Comparison of ENCODE assay signal across 20 cellular contexts in the genomic region with DNA sequence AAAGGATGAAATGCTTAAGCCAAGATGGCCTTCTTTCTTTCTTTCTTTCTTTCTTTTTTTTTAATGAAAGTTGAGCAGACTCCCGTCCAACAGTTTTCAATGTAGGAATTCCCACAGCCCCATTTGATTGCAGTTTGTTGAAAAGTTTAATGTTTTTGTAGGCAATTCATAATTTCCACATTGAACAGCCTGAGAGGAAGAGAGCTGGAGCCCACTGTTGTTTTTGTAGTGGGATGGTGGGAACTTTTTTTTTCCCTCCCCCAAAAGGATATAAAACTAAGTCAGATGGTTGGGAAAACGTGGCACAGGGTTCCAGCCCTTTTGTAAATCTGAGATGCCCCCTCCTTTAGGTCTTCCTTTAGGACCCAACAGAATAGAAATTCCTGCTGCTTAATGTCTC.
A peak's percentile ranks its signal among the peaks of the same experiment; 100 is the strongest.
DNase-seq lines count a peak whose midpoint lies in the region; ATAC-seq, FAIRE-seq and TF ChIP-seq lines count a peak whose summit lies in the region.
"Had no signal": no experiment of that assay in that cellular context is flagged by ENCODE, and none has a peak within 500 bp of the region (broad histone marks: within the 10 kb centered on the region; RNA-seq: fewer than 3 reads in every experiment).

No MANE protein-coding gene starts in this region.

- peaks cover 4% of the 10 kb centered on the region; the same call in 1 of the 2 replicates for H4K20me1 ChIP-seq in SK-N-SH (ENCODE audit: insufficient read depth)

- H3F3A ChIP-seq in SK-N-SH (replicated peaks; ENCODE audit: insufficient read depth) = no peaks in the 10 kb centered on the region

- no peaks in the 10 kb centered on the region for H3K9me3 Mint-ChIP-seq in osteocyte (ENCODE audit: unreplicated experiment)
- H3K9me3 Mint-ChIP-seq: CD4-positive, alpha-beta memory T cell; HFFc6; IgD-negative memory B cell had no signal

- peaks cover 7 to 9% of the 10 kb centered on the region in 2 experiments for H3K4me1 ChIP-seq in SK-N-SH (ENCODE audit: control insufficient read depth in 1 of 2, insufficient read depth in 2 of 2, low read depth in 1 of 2, low read length in 1 of 2)
- H3K4me1 ChIP-seq in tibial artery = peaks cover 0 to 89% (median 42%) of the 10 kb centered on the region in 4 donors
- H3K4me1 ChIP-seq in small intestine (ENCODE audit: control insufficient read depth in 2 of 2, insufficient read depth in 1 of 2, low read depth in 1 of 2, low read length in 1 of 2) = peaks cover 2 to 6% of the 10 kb centered on the region in 2 donors
- H3K4me1 ChIP-seq: BLaER1 had no signal

- TF ChIP-seq EP300 in SK-N-SH (IDR thresholded peaks at IDR 0.05; ENCODE audit: borderline replicate concordance in 1 of 2, low read depth in 1 of 2, low read length in 1 of 2) = no peak

- H3K27me3 ChIP-seq in SK-N-SH (ENCODE audit: insufficient read depth) (no peaks in the 10 kb centered on the region), tibial artery (no peaks in the 10 kb centered on the region), small intestine (ENCODE audit: control insufficient read depth in 2 of 2, insufficient read depth in 2 of 2, low read length in 2 of 2) (no peaks in the 10 kb centered on the region)
- H3K27me3 ChIP-seq: BLaER1 had no signal

- no peaks in the 10 kb centered on the region for H3K9me2 ChIP-seq in SK-N-SH

- DNase-seq in SK-N-SH (no peak), osteocyte (ENCODE audit: extremely low spot score, unreplicated experiment) (no peak), tibial artery (no peak), small intestine (no peak), AG20443 (ENCODE audit: low spot score) (no peak)
- DNase-seq in stimulated activated naive CD4-positive, alpha-beta T cell treated with Interleukin-2 at 50 U/mL for 16 hours (lab: John Stamatoyannopoulos, UW) = no peak
- DNase-seq: CD4-positive, alpha-beta memory T cell; DMS79 treated with DMSO at 0.1 percent for 48 hours; GF-D8; GOT3; H7; HFFc6 had no signal

- no peak; the same call in 2 of the 3 replicates for ATAC-seq in SK-N-SH treated with all-trans-retinoic acid at 6 μM for 48 hours
- ATAC-seq: A549, HCT116, HepG2 had no signal

- H3K4me3 ChIP-seq in SK-N-SH (ENCODE audit: low read depth in 2 of 2, low read length in 1 of 2) (no peak overlapping the region), tibial artery (no peak overlapping the region), small intestine (ENCODE audit: low read depth in 1 of 2, low read length in 2 of 2) (no peak overlapping the region)
- H3K4me3 ChIP-seq: A549, BLaER1 had no signal

- peak overlapping the region; percentile 28; the same call in 1 of the 2 replicates for H3K4me2 ChIP-seq in SK-N-SH
- H3K4me2 ChIP-seq: BLaER1 had no signal

- TF ChIP-seq CTCF in SK-N-SH (IDR thresholded peaks at IDR 0.05) = no peak
- no peak for TF ChIP-seq CTCF in osteocyte (IDR thresholded peaks at IDR 0.05)
- TF ChIP-seq CTCF in tibial artery (IDR thresholded peaks at IDR 0.05) = no peak

- peaks cover 60% of the 10 kb centered on the region for H3K4me1 Mint-ChIP-seq in osteocyte (ENCODE audit: unreplicated experiment)
- H3K4me1 Mint-ChIP-seq: CD4-positive, alpha-beta memory T cell; IgD-negative memory B cell had no signal

- H3K9me3 ChIP-seq in SK-N-SH (no peaks in the 10 kb centered on the region), tibial artery (no peaks in the 10 kb centered on the region), small intestine (ENCODE audit: control insufficient read depth, low read depth) (no peaks in the 10 kb centered on the region)
- H3K9me3 ChIP-seq: A549 had no signal

- no peak overlapping the region for H3K4me3 Mint-ChIP-seq in osteocyte (ENCODE audit: unreplicated experiment)
- H3K4me3 Mint-ChIP-seq: CD14-positive monocyte; CD4-positive, alpha-beta memory T cell; HFFc6; IgD-negative memory B cell had no signal

- H3K79me2 ChIP-seq in SK-N-SH (ENCODE audit: insufficient read depth) = peaks cover 44% of the 10 kb centered on the region; the same call in 1 of the 2 replicates

- H3K36me3 Mint-ChIP-seq in osteocyte (ENCODE audit: unreplicated experiment) = peaks cover 14% of the 10 kb centered on the region
- H3K36me3 Mint-ChIP-seq: IgD-negative memory B cell had no signal

- intact Hi-C loops in tibial artery (cut with DNase I; ENCODE audit: low total_unique reads) = no loop called here

- no peak for FAIRE-seq in small intestine (lab: Jason Lieb, UNC)
- FAIRE-seq: A549, HepG2 had no signal

- POLR2A ChIA-PET in SK-N-SH (lab: Yijun Ruan, JAX) = no interaction called here

- peak overlapping the region; percentile 58 for H3K27ac Mint-ChIP-seq in osteocyte (ENCODE audit: unreplicated experiment)
- H3K27ac Mint-ChIP-seq: CD14-positive monocyte; CD4-positive, alpha-beta memory T cell; HFFc6; IgD-negative memory B cell had no signal

- H3K27ac ChIP-seq in SK-N-SH (ENCODE audit: low read depth in 2 of 2, low read length in 1 of 2) (peak overlapping the region in 1 of 2 experiments; percentile 39; a peak in 1 of 4 replicates), tibial artery (peak overlapping the region; percentile 62 to 66), small intestine (ENCODE audit: low read depth in 1 of 2, low read length in 1 of 2) (no peak overlapping the region)
- H3K27ac ChIP-seq: 22Rv1, A549, BLaER1 had no signal

- TF ChIP-seq RAD21 in SK-N-SH (IDR thresholded peaks at IDR 0.05; ENCODE audit: low read length) = no peak

- WGBS in SK-N-SH (ENCODE audit: low lambda C conversion rate) = 89% methylated on average over 2 of the region's 2 CpGs
- WGBS in small intestine, 3 donors = 70 to 93% (median 75%) methylated on average over 2 of the region's 2 CpGs

- H3K36me3 ChIP-seq in SK-N-SH (replicated peaks in 1 of 2; ENCODE audit: control insufficient read depth in 1 of 2, insufficient read depth in 2 of 2, low read length in 1 of 2) (peaks cover 4 to 8% of the 10 kb centered on the region in 2 experiments), tibial artery (peaks cover 0 to 4% (median 0%) of the 10 kb centered on the region in 3 donors), small intestine (ENCODE audit: control insufficient read depth in 2 of 2, insufficient read depth in 2 of 2, low read length in 2 of 2) (peaks cover 2% of the 10 kb centered on the region in 2 donors)

- CTCF ChIA-PET in SK-N-SH (lab: Yijun Ruan, JAX) = interaction anchor here (1.4 kb wide), 1 partner anchor 10 kb away, joined by 6 read pairs; no protein-coding TSS in a partner anchor

- H3K9ac ChIP-seq in SK-N-SH = no peak overlapping the region
- H3K9ac ChIP-seq: BLaER1 had no signal

- H3K27me3 Mint-ChIP-seq in osteocyte (ENCODE audit: unreplicated experiment) = no peaks in the 10 kb centered on the region

- H2AFZ ChIP-seq in SK-N-SH (ENCODE audit: low read depth) = no peak overlapping the region

TF ChIP-seq in SK-N-SH, 30 proteins besides CTCF, POLR2A, EP300 and RAD21 (continues in another document):
- TF ChIP-seq, protein P1, sequence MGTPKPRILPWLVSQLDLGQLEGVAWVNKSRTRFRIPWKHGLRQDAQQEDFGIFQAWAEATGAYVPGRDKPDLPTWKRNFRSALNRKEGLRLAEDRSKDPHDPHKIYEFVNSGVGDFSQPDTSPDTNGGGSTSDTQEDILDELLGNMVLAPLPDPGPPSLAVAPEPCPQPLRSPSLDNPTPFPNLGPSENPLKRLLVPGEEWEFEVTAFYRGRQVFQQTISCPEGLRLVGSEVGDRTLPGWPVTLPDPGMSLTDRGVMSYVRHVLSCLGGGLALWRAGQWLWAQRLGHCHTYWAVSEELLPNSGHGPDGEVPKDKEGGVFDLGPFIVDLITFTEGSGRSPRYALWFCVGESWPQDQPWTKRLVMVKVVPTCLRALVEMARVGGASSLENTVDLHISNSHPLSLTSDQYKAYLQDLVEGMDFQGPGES (IDR thresholded peaks at IDR 0.05; ENCODE audit: low read depth, low read length) = no peak

TF ChIP-seq in SK-N-SH treated with all-trans-retinoic acid at 6 μM for 48 hours, 23 proteins besides CTCF, POLR2A, EP300 and RAD21 (continues in another document):
- TF ChIP-seq GLIS3 (CRISPR knock-in tag; IDR thresholded peaks at IDR 0.05) (no peak), BACH2 (CRISPR knock-in tag; IDR thresholded peaks at IDR 0.05; ENCODE audit: borderline replicate concordance) (no peak), SNAI2 (CRISPR knock-in tag; IDR thresholded peaks at IDR 0.05) (no peak), OSR1 (CRISPR knock-in tag; IDR thresholded peaks at IDR 0.05) (no peak), ZNF70 (CRISPR knock-in tag; IDR thresholded peaks at IDR 0.05) (no peak), PPARA (CRISPR knock-in tag; IDR thresholded peaks at IDR 0.05; ENCODE audit: borderline replicate concordance) (no peak), RARB (CRISPR knock-in tag; IDR thresholded peaks at IDR 0.05) (no peak), ZNF565 (CRISPR knock-in tag; conservative IDR thresholded peaks at IDR 0.05; ENCODE audit: low read depth) (no peak), ZNF8 (CRISPR knock-in tag; IDR thresholded peaks at IDR 0.05) (no peak), TCF4 (CRISPR knock-in tag; IDR thresholded peaks at IDR 0.05; ENCODE audit: borderline replicate concordance) (no peak), ZFP3 (CRISPR knock-in tag; IDR thresholded peaks at IDR 0.05) (no peak)
- TF ChIP-seq, protein P2, sequence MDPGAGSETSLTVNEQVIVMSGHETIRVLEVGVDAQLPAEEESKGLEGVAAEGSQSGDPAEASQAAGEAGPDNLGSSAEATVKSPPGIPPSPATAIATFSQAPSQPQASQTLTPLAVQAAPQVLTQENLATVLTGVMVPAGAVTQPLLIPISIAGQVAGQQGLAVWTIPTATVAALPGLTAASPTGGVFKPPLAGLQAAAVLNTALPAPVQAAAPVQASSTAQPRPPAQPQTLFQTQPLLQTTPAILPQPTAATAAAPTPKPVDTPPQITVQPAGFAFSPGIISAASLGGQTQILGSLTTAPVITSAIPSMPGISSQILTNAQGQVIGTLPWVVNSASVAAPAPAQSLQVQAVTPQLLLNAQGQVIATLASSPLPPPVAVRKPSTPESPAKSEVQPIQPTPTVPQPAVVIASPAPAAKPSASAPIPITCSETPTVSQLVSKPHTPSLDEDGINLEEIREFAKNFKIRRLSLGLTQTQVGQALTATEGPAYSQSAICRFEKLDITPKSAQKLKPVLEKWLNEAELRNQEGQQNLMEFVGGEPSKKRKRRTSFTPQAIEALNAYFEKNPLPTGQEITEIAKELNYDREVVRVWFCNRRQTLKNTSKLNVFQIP (CRISPR knock-in tag; IDR thresholded peaks at IDR 0.05; ENCODE audit: borderline replicate concordance, low read depth) = no peak
- TF ChIP-seq, protein P3, sequence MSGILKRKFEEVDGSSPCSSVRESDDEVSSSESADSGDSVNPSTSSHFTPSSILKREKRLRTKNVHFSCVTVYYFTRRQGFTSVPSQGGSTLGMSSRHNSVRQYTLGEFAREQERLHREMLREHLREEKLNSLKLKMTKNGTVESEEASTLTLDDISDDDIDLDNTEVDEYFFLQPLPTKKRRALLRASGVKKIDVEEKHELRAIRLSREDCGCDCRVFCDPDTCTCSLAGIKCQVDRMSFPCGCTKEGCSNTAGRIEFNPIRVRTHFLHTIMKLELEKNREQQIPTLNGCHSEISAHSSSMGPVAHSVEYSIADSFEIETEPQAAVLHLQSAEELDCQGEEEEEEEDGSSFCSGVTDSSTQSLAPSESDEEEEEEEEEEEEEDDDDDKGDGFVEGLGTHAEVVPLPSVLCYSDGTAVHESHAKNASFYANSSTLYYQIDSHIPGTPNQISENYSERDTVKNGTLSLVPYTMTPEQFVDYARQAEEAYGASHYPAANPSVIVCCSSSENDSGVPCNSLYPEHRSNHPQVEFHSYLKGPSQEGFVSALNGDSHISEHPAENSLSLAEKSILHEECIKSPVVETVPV (CRISPR knock-in tag; IDR thresholded peaks at IDR 0.05) = no peak

Comparison
In these comparisons a context has a peak if more than half of its experiments do, and no peak if none do; other contexts are left out.
1. H3K27ac ChIP-seq: peak in tibial artery (2 of 2); none in small intestine (0 of 2).